In genomic region chr6:155701342-155701741, GRCh38 we compare ENCODE assay signal across 29 cellular contexts.
"Had no signal": no experiment of that assay in that cellular context is flagged by ENCODE, and none has a peak within 500 bp of the region (broad histone marks: within the 10 kb centered on the region; RNA-seq: fewer than 3 reads in every experiment).

No MANE protein-coding gene starts in this region.

- H3K4me3 ChIP-seq: left lung, lower lobe of right lung, mucosa of descending colon, ovary, right atrium auricular region, right lobe of liver, smooth muscle cell, tibial nerve, uterus had no signal

- H3K4me1 ChIP-seq: left lung, lower lobe of right lung, right atrium auricular region, right lobe of liver, uterus had no signal

- H3K9me3 ChIP-seq: lower lobe of right lung, mucosa of descending colon, neutrophil, ovary, right atrium auricular region, right lobe of liver, uterus had no signal

- H3K27ac ChIP-seq: left lung, lower lobe of right lung, neutrophil, ovary, right atrium auricular region, right lobe of liver, tibial nerve, uterus had no signal

- H3K4me3 Mint-ChIP-seq: naive thymus-derived CD4-positive, alpha-beta T cell; natural killer cell treated with Interleukin-12 subunit alpha and Interleukin-12 subunit beta and Interleukin-15 and Interleukin-18, amount 100 ng/mL, for 72 hours; neural crest cell; stimulated activated memory B cell treated with anti-CD40 and anti-IgM and Interleukin-4, amounts not matched to agents 10 μg/mL and 1 μg/mL and 100 μg/mL, for 72 hours; stimulated activated naive CD8-positive, alpha-beta T cell treated with anti-CD3 and anti-CD28 coated beads, Interleukin-15, amount 100 ng/mL, for 72 hours; type B pancreatic cell had no signal

- H3K27me3 Mint-ChIP-seq: natural killer cell treated with Interleukin-12 subunit alpha and Interleukin-12 subunit beta and Interleukin-15 and Interleukin-18, amount 100 ng/mL, for 72 hours; progenitor cell of endocrine pancreas; type B pancreatic cell had no signal

- DNase-seq: hippocampal formation; kidney glomerular epithelial cell; left cardiac atrium; left lung; lower lobe of right lung; mammary epithelial cell; midbrain; mucosa of descending colon; naive thymus-derived CD4-positive, alpha-beta T cell; occipital lobe; ovary; right lobe of liver; stimulated activated CD4-positive, alpha-beta T cell treated with anti-CD3 and anti-CD28 coated beads, Interleukin-1b, Interleukin-23, amount 100 ng/mL, for 48 hours; stimulated activated CD4-positive, alpha-beta T cell treated with anti-CD3 and anti-CD28 coated beads, Interleukin-2, amount 100 ng/mL, for 48 hours; stimulated activated CD4-positive, alpha-beta T cell treated with anti-CD3 and anti-CD28 coated beads, Interleukin-4, amount 100 ng/mL, for 4 hours; stimulated activated CD8-positive, alpha-beta memory T cell treated with anti-CD3 and anti-CD28 coated beads, Interleukin-4, amount 100 ng/mL, for 48 hours; stimulated activated naive CD4-positive, alpha-beta T cell treated with Interleukin-2 at 50 U/mL for 16 hours; stimulated activated naive CD8-positive, alpha-beta T cell treated with anti-CD3 and anti-CD28 coated beads, Interleukin-15, amount 100 ng/mL, for 72 hours; substantia nigra; uterus had no signal

- H3K36me3 Mint-ChIP-seq: naive thymus-derived CD4-positive, alpha-beta T cell; natural killer cell treated with Interleukin-12 subunit alpha and Interleukin-12 subunit beta and Interleukin-15 and Interleukin-18, amount 100 ng/mL, for 72 hours; stimulated activated memory B cell treated with anti-CD40 and anti-IgM and Interleukin-4, amounts not matched to agents 10 μg/mL and 1 μg/mL and 100 μg/mL, for 72 hours; type B pancreatic cell had no signal

- H3K4me1 Mint-ChIP-seq: naive thymus-derived CD4-positive, alpha-beta T cell; stimulated activated memory B cell treated with anti-CD40 and anti-IgM and Interleukin-4, amounts not matched to agents 10 μg/mL and 1 μg/mL and 100 μg/mL, for 72 hours; stimulated activated naive CD8-positive, alpha-beta T cell treated with anti-CD3 and anti-CD28 coated beads, Interleukin-15, amount 100 ng/mL, for 72 hours had no signal

- H3K9me3 Mint-ChIP-seq: naive thymus-derived CD4-positive, alpha-beta T cell; natural killer cell treated with Interleukin-12 subunit alpha and Interleukin-12 subunit beta and Interleukin-15 and Interleukin-18, amount 100 ng/mL, for 72 hours; stimulated activated naive CD8-positive, alpha-beta T cell treated with anti-CD3 and anti-CD28 coated beads, Interleukin-15, amount 100 ng/mL, for 72 hours; type B pancreatic cell had no signal

- H3K4me2 ChIP-seq: smooth muscle cell had no signal

- H3K27me3 ChIP-seq: left lung, neutrophil, ovary, right atrium auricular region, right lobe of liver, tibial nerve, uterus had no signal

- ATAC-seq: left cardiac atrium; left lung; lower lobe of right lung; mucosa of descending colon; naive thymus-derived CD4-positive, alpha-beta T cell; natural killer cell treated with Interleukin-12 subunit alpha and Interleukin-12 subunit beta and Interleukin-15 and Interleukin-18, amount 100 ng/mL, for 72 hours; right lobe of liver; stimulated activated memory B cell treated with anti-CD40 and anti-IgM and Interleukin-4, amounts not matched to agents 10 μg/mL and 1 μg/mL and 100 μg/mL, for 72 hours; stimulated activated naive CD8-positive, alpha-beta T cell treated with anti-CD3 and anti-CD28 coated beads, Interleukin-15, amount 100 ng/mL, for 72 hours had no signal

- H3K36me3 ChIP-seq: left lung, lower lobe of right lung, neutrophil, ovary, right atrium auricular region, right lobe of liver, tibial nerve, uterus had no signal

- H3K27ac Mint-ChIP-seq: naive thymus-derived CD4-positive, alpha-beta T cell; natural killer cell treated with Interleukin-12 subunit alpha and Interleukin-12 subunit beta and Interleukin-15 and Interleukin-18, amount 100 ng/mL, for 72 hours; progenitor cell of endocrine pancreas; stimulated activated memory B cell treated with anti-CD40 and anti-IgM and Interleukin-4, amounts not matched to agents 10 μg/mL and 1 μg/mL and 100 μg/mL, for 72 hours; stimulated activated naive CD8-positive, alpha-beta T cell treated with anti-CD3 and anti-CD28 coated beads, Interleukin-15, amount 100 ng/mL, for 72 hours; type B pancreatic cell had no signal
